8 cellular contexts compared by ENCODE assay signal in the genomic region with DNA sequence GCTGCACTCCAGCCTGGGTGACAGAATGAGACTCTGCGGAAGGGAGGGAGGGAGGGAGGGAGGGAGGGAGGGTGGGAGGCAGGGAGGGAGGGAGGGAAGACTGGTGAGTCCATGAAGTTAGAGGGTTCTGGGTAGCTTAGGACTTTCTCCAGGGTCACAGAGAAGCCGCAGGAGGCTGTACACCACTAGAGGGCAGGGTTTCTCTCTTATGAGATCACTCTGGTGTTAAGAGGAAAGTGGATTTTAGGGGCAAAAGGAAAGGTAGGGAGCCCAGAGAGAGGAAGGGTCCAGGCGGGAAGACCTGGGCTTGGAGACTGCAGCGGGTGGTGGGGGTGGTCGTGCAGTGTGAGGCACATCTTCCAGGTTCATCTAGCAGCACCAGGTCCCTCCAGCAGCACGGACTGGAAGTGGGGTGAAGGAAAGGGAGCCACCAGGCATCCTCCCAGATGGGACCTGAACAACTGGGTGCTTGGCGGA. TPM values are rescaled to one million over a fixed set of nuclear protein-coding genes. Genes with fewer than 3 reads are reported as not detected.
DNase-seq lines count a peak whose midpoint lies in the region; ATAC-seq and TF ChIP-seq lines count a peak whose summit lies in the region.

No MANE protein-coding gene starts in this region.

- no peaks in the 10 kb centered on the region for H3K36me3 ChIP-seq in Peyer's patch

- H3K27me3 ChIP-seq in Peyer's patch, result no peaks in the 10 kb centered on the region

- H3K4me3 ChIP-seq in Peyer's patch, result no peak overlapping the region

- no peak overlapping the region for H3K27ac ChIP-seq in Peyer's patch

- TF ChIP-seq EP300 in Ishikawa (IDR thresholded peaks at IDR 0.05; ENCODE audit: borderline replicate concordance), result no peak

- H3K4me3 Mint-ChIP-seq in stimulated activated naive CD8-positive, alpha-beta T cell treated with anti-CD3 and anti-CD28 coated beads, Interleukin-15, amount 100 ng/mL, for 72 hours, result no peak overlapping the region

- ATAC-seq in stimulated activated naive CD8-positive, alpha-beta T cell treated with anti-CD3 and anti-CD28 coated beads, Interleukin-15, amount 100 ng/mL, for 72 hours, result peak; percentile 80
- ATAC-seq in GM21737 (IDR thresholded peaks at IDR 0.05; ENCODE audit: unreplicated experiment), result no peak

- TF ChIP-seq RAD21 in Ishikawa (IDR thresholded peaks at IDR 0.05; ENCODE audit: low read depth), result peak; percentile 54

- TF ChIP-seq POLR2A in Peyer's patch (IDR thresholded peaks at IDR 0.05), result no peak

- DNase-seq in ELF-1 (ENCODE audit: low read depth, low spot score) (peak; percentile 83), Peyer's patch (peak in 2 of 3 donors; percentile 31 to 80), cerebellar cortex (ENCODE audit: low spot score) (peak; percentile 87), kidney tubule cell (ENCODE audit: low spot score) (peak; percentile 56), activated gamma-delta T cell (lab: John Stamatoyannopoulos, UW) (no peak)
- peak; percentile 21 to 26 for DNase-seq in stimulated activated naive CD8-positive, alpha-beta T cell treated with anti-CD3 and anti-CD28 coated beads, Interleukin-15, amount 100 ng/mL, for 72 hours

- H3K4me1 ChIP-seq in Peyer's patch, result peaks cover 0 to 14% (median 0%) of the 10 kb centered on the region in 4 donors

- no peak overlapping the region for H3K27ac Mint-ChIP-seq in stimulated activated naive CD8-positive, alpha-beta T cell treated with anti-CD3 and anti-CD28 coated beads, Interleukin-15, amount 100 ng/mL, for 72 hours

- H3K4me1 Mint-ChIP-seq in stimulated activated naive CD8-positive, alpha-beta T cell treated with anti-CD3 and anti-CD28 coated beads, Interleukin-15, amount 100 ng/mL, for 72 hours, result no peaks in the 10 kb centered on the region

- H3K9me3 ChIP-seq in Peyer's patch, result no peaks in the 10 kb centered on the region

- H3K9me3 Mint-ChIP-seq in stimulated activated naive CD8-positive, alpha-beta T cell treated with anti-CD3 and anti-CD28 coated beads, Interleukin-15, amount 100 ng/mL, for 72 hours, result no peaks in the 10 kb centered on the region

- H3K27me3 Mint-ChIP-seq in stimulated activated naive CD8-positive, alpha-beta T cell treated with anti-CD3 and anti-CD28 coated beads, Interleukin-15, amount 100 ng/mL, for 72 hours, result peaks cover 7% of the 10 kb centered on the region

- TF ChIP-seq CTCF in Peyer's patch (IDR thresholded peaks at IDR 0.05), result peak in 5 of 6 experiments; percentile 20 to 62 (median 58)

TF ChIP-seq in Ishikawa, 13 proteins besides CTCF, POLR2A, EP300 and RAD21:
- TF ChIP-seq ZBTB7A (IDR thresholded peaks at IDR 0.05; ENCODE audit: low read depth) (no peak), TAF1 (IDR thresholded peaks at IDR 0.05; ENCODE audit: low read depth) (no peak)
- TF ChIP-seq, protein P1, sequence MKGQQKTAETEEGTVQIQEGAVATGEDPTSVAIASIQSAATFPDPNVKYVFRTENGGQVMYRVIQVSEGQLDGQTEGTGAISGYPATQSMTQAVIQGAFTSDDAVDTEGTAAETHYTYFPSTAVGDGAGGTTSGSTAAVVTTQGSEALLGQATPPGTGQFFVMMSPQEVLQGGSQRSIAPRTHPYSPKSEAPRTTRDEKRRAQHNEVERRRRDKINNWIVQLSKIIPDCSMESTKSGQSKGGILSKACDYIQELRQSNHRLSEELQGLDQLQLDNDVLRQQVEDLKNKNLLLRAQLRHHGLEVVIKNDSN (IDR thresholded peaks at IDR 0.05), result no peak

RNA-seq across cellular contexts. Expression of gene SLC29A3, which starts 48.7 kb away (rescaled TPM):
- 1 to 10 TPM in 3 of 4 donors, not detected in 1; 1.9 to 4.4 (median 2.8) TPM for total RNA-seq in Peyer's patch

RNA-seq across cellular contexts. Expression of gene UNC5B, which starts 58.0 kb away (rescaled TPM):
- total RNA-seq in Peyer's patch, result 10 to 100 TPM in 3 of 4 donors, 1 to 10 TPM in 1; 5.0 to 52.5 (median 39.1) TPM
